ENCODE assay signal across 18 cellular contexts in genomic region chr17:50043290-50044148, GRCh38. TPM values are rescaled to one million over a fixed set of nuclear protein-coding genes. Genes with fewer than 3 reads are reported as not detected.
DNase-seq lines count a peak whose midpoint lies in the region; ATAC-seq and TF ChIP-seq lines count a peak whose summit lies in the region.
"Had no signal": no experiment of that assay in that cellular context is flagged by ENCODE, and none has a peak within 500 bp of the region (broad histone marks: within the 10 kb centered on the region; RNA-seq: fewer than 3 reads in every experiment).

No MANE protein-coding gene starts in this region.

- ATAC-seq in naive thymus-derived CD4-positive, alpha-beta T cell = no peak
- ATAC-seq in GM18502 (IDR thresholded peaks at IDR 0.05; ENCODE audit: poor library complexity, unreplicated experiment) = no peak
- ATAC-seq in T-cell (replicated peaks in 1 of 4) = no peak
- ATAC-seq: activated T-cell treated with anti-CD3 and anti-CD28 coated beads, Interleukin-2, amount 50 U/mL, for 72 hours; natural killer cell treated with Interleukin-12 subunit alpha and Interleukin-12 subunit beta and Interleukin-15 and Interleukin-18, amount 100 ng/mL, for 72 hours had no signal

- no peak overlapping the region for H3K4me3 Mint-ChIP-seq in chondrocyte (ENCODE audit: unreplicated experiment)
- H3K4me3 Mint-ChIP-seq in naive thymus-derived CD4-positive, alpha-beta T cell = no peak overlapping the region
- no peak overlapping the region for H3K4me3 Mint-ChIP-seq in T-cell
- H3K4me3 Mint-ChIP-seq: activated T-cell treated with anti-CD3 and anti-CD28 coated beads, Interleukin-2, amount 50 U/mL, for 72 hours; brain; natural killer cell treated with Interleukin-12 subunit alpha and Interleukin-12 subunit beta and Interleukin-15 and Interleukin-18, amount 100 ng/mL, for 72 hours had no signal

- H3K4me1 Mint-ChIP-seq in chondrocyte (ENCODE audit: low read depth) = peaks cover 33% of the 10 kb centered on the region
- peaks cover 0 to 11% (median 0%) of the 10 kb centered on the region in 7 donors for H3K4me1 Mint-ChIP-seq in naive thymus-derived CD4-positive, alpha-beta T cell
- no peaks in the 10 kb centered on the region for H3K4me1 Mint-ChIP-seq in T-cell

- H3K36me3 ChIP-seq in H7 (replicated peaks; ENCODE audit: control insufficient read depth, insufficient read depth, low read length) (no peaks in the 10 kb centered on the region), right atrium auricular region (no peaks in the 10 kb centered on the region)
- no peaks in the 10 kb centered on the region for H3K36me3 ChIP-seq in naive thymus-derived CD4-positive, alpha-beta T cell (ENCODE audit: control insufficient read depth in 2 of 3, insufficient read depth in 3 of 3, low read length in 3 of 3)
- H3K36me3 ChIP-seq: vagina had no signal

- no peaks in the 10 kb centered on the region for H3K27me3 ChIP-seq in H7 (ENCODE audit: control insufficient read depth, insufficient read depth, low read length)
- H3K27me3 ChIP-seq in right atrium auricular region = no peaks in the 10 kb centered on the region
- no peaks in the 10 kb centered on the region for H3K27me3 ChIP-seq in naive thymus-derived CD4-positive, alpha-beta T cell (ENCODE audit: control insufficient read depth in 2 of 2, insufficient read depth in 2 of 2, low read length in 2 of 2)
- H3K27me3 ChIP-seq: vagina had no signal

- H3K27ac ChIP-seq in right atrium auricular region = no peak overlapping the region
- no peak overlapping the region for H3K27ac ChIP-seq in naive thymus-derived CD4-positive, alpha-beta T cell (ENCODE audit: low read depth, low read length)
- H3K27ac ChIP-seq: SK-N-MC, vagina had no signal

- intact Hi-C loops in naive thymus-derived CD4-positive, alpha-beta T cell (cut with micrococcal nuclease) = no loop called here

- H3K27ac Mint-ChIP-seq in chondrocyte (ENCODE audit: unreplicated experiment) (no peak overlapping the region), T-cell (no peak overlapping the region)
- no peak overlapping the region for H3K27ac Mint-ChIP-seq in naive thymus-derived CD4-positive, alpha-beta T cell
- H3K27ac Mint-ChIP-seq: activated T-cell treated with anti-CD3 and anti-CD28 coated beads, Interleukin-2, amount 50 U/mL, for 72 hours; brain; natural killer cell treated with Interleukin-12 subunit alpha and Interleukin-12 subunit beta and Interleukin-15 and Interleukin-18, amount 100 ng/mL, for 72 hours had no signal

- no peaks in the 10 kb centered on the region for H3K36me3 Mint-ChIP-seq in chondrocyte (ENCODE audit: low read depth)
- H3K36me3 Mint-ChIP-seq in naive thymus-derived CD4-positive, alpha-beta T cell = no peaks in the 10 kb centered on the region
- no peaks in the 10 kb centered on the region for H3K36me3 Mint-ChIP-seq in T-cell
- H3K36me3 Mint-ChIP-seq: brain; natural killer cell treated with Interleukin-12 subunit alpha and Interleukin-12 subunit beta and Interleukin-15 and Interleukin-18, amount 100 ng/mL, for 72 hours had no signal

- H3K4me3 ChIP-seq in H7 (ENCODE audit: insufficient read depth, low read depth, low read length) = no peak overlapping the region
- no peak overlapping the region for H3K4me3 ChIP-seq in right atrium auricular region
- H3K4me3 ChIP-seq in naive thymus-derived CD4-positive, alpha-beta T cell (ENCODE audit: low read length) = no peak overlapping the region
- H3K4me3 ChIP-seq: SK-N-MC, vagina had no signal

- no peaks in the 10 kb centered on the region for H3K27me3 Mint-ChIP-seq in chondrocyte (ENCODE audit: low read depth)
- peaks cover 0 to 11% (median 6%) of the 10 kb centered on the region in 5 donors for H3K27me3 Mint-ChIP-seq in naive thymus-derived CD4-positive, alpha-beta T cell
- H3K27me3 Mint-ChIP-seq in T-cell = peaks cover 5 to 27% of the 10 kb centered on the region in 2 donors

- H3K9me3 Mint-ChIP-seq in chondrocyte (ENCODE audit: low read depth) (no peaks in the 10 kb centered on the region), T-cell (no peaks in the 10 kb centered on the region)
- H3K9me3 Mint-ChIP-seq in naive thymus-derived CD4-positive, alpha-beta T cell = no peaks in the 10 kb centered on the region
- H3K9me3 Mint-ChIP-seq: activated T-cell treated with anti-CD3 and anti-CD28 coated beads, Interleukin-2, amount 50 U/mL, for 72 hours; natural killer cell treated with Interleukin-12 subunit alpha and Interleukin-12 subunit beta and Interleukin-15 and Interleukin-18, amount 100 ng/mL, for 72 hours had no signal

- peak; percentile 8 for DNase-seq in H7
- DNase-seq in chondrocyte (ENCODE audit: low spot score) = peak; percentile 57
- peak; percentile 74 for DNase-seq in right atrium auricular region (ENCODE audit: low spot score)
- peak; percentile 82 for DNase-seq in renal cortical epithelial cell (ENCODE audit: low read depth)
- no peak for DNase-seq in GM03348 (ENCODE audit: low spot score)
- no peak for DNase-seq in naive thymus-derived CD4-positive, alpha-beta T cell
- DNase-seq in T-cell = no peak
- DNase-seq: activated CD4-positive, CD25-positive, alpha-beta regulatory T cell; activated T-cell treated with anti-CD3 and anti-CD28 coated beads, Interleukin-2, amount 50 U/mL, for 72 hours; DMS53; NCI-H1930; NCI-H82 had no signal

- CTCF ChIA-PET in naive thymus-derived CD4-positive, alpha-beta T cell (lab: Charles Lee) = interaction anchor here (1.0 kb wide), 1 partner anchor 13 kb away, joined by 3 read pairs; the partner anchor contains the start of gene ITGA3
- CTCF ChIA-PET in T-cell (lab: Charles Lee) = no interaction called here

- POLR2A ChIA-PET in naive thymus-derived CD4-positive, alpha-beta T cell (lab: Charles Lee) = no interaction called here
- POLR2A ChIA-PET in T-cell (lab: Charles Lee) = interaction anchor here in 1 of 2 donors (0.6 kb wide), 2 partner anchors 170 to 750 kb away, joined by 3 to 10 read pairs; no protein-coding TSS in a partner anchor

- TF ChIP-seq CTCF in chondrocyte (IDR thresholded peaks at IDR 0.05) (no peak), right atrium auricular region (IDR thresholded peaks at IDR 0.05) (no peak)

- no peaks in the 10 kb centered on the region for H3K9me3 ChIP-seq in right atrium auricular region
- H3K9me3 ChIP-seq in naive thymus-derived CD4-positive, alpha-beta T cell (ENCODE audit: control insufficient read depth in 2 of 3, low read length in 3 of 3) = no peaks in the 10 kb centered on the region
- H3K9me3 ChIP-seq: vagina had no signal

- H3K4me1 ChIP-seq in right atrium auricular region = peaks cover 0 to 20% of the 10 kb centered on the region in 2 donors
- H3K4me1 ChIP-seq in naive thymus-derived CD4-positive, alpha-beta T cell (ENCODE audit: control insufficient read depth in 2 of 2, insufficient read depth in 2 of 2, low read length in 2 of 2) = no peaks in the 10 kb centered on the region

RNA-seq across cellular contexts. Expression of gene ITGA3, which starts 12.4 kb away (rescaled TPM):
- total RNA-seq in H7 (2014; rRNA removed; shearing (Covaris generic)) = 20.0 and 24.0 TPM in 2 replicates
- total RNA-seq in chondrocyte = 85.8 to 236 TPM (median 216 TPM) in 3 replicates
- total RNA-seq in right atrium auricular region = 10 to 100 TPM; 29.5 to 61.8 TPM
- total RNA-seq in renal cortical epithelial cell = 882 and 1,202 TPM in 2 replicates
- 10 to 100 TPM in 2 of 5 experiments, 1 to 10 TPM in 3; 4.0 to 14.6 (median 8.6) TPM for total RNA-seq in naive thymus-derived CD4-positive, alpha-beta T cell
- 1 to 10 TPM; 1.4 to 2.4 TPM for polyA plus RNA-seq in naive thymus-derived CD4-positive, alpha-beta T cell
- total RNA-seq in T-cell = 10 to 100 TPM in 3 of 5 donors, 1 to 10 TPM in 2; 8.5 to 20.0 (median 14.8) TPM

RNA-seq across cellular contexts. Expression of gene DLX3, which starts 48.5 kb away (rescaled TPM):
- not detected in 2 replicates for total RNA-seq in H7 (2014; rRNA removed; shearing (Covaris generic))
- total RNA-seq in chondrocyte (0.10 TPM in 1 of 3 replicates, not detected in the others), right atrium auricular region (under 1 TPM in 1 of 2 donors, not detected in 1; 0.12 TPM), renal cortical epithelial cell (not detected in 2 replicates), T-cell (not detected)
- total RNA-seq in naive thymus-derived CD4-positive, alpha-beta T cell = not detected
- not detected for polyA plus RNA-seq in naive thymus-derived CD4-positive, alpha-beta T cell
- total RNA-seq: epithelial cell of proximal tubule; natural killer cell treated with Interleukin-12 subunit alpha and Interleukin-12 subunit beta and Interleukin-15 and Interleukin-18, amount 100 ng/mL, for 72 hours had no signal

RNA-seq across cellular contexts. Expression of gene PDK2, which starts 51.6 kb away (rescaled TPM):
- total RNA-seq in H7 (2014; rRNA removed; shearing (Covaris generic)) = 13.5 and 14.2 TPM in 2 replicates
- total RNA-seq in chondrocyte (28.9 to 38.0 TPM (median 31.1 TPM) in 3 replicates), right atrium auricular region (100 to 1,000 TPM; 186 to 214 TPM), renal cortical epithelial cell (4.2 and 37.9 TPM in 2 replicates), T-cell (10 to 100 TPM; 18.8 to 37.2 (median 30.0) TPM)
- total RNA-seq in naive thymus-derived CD4-positive, alpha-beta T cell = 10 to 100 TPM; 16.7 to 48.3 (median 22.5) TPM
- 10 to 100 TPM; 37.2 to 50.4 TPM for polyA plus RNA-seq in naive thymus-derived CD4-positive, alpha-beta T cell

Comparison
In these comparisons a context has a peak if more than half of its experiments do, and no peak if none do; other contexts are left out.
1. DNase-seq: peak in H7 (single experiment), chondrocyte (single experiment), right atrium auricular region (single experiment) and renal cortical epithelial cell (single experiment); none in GM03348 (single experiment), naive thymus-derived CD4-positive, alpha-beta T cell (0 of 9) and T-cell (0 of 34).